23 cellular contexts compared by ENCODE assay signal in genomic region chr17:56096026-56096807, GRCh38. TPM values are rescaled to one million over a fixed set of nuclear protein-coding genes. Genes with fewer than 3 reads are reported as not detected.
"Had no signal": no experiment of that assay in that cellular context is flagged by ENCODE, and none has a peak within 500 bp of the region (broad histone marks: within the 10 kb centered on the region; RNA-seq: fewer than 3 reads in every experiment).

No MANE protein-coding gene starts in this region.

- H3K9me3 ChIP-seq: body of pancreas, gastroesophageal sphincter, heart right ventricle, sigmoid colon, spleen had no signal

- H3K36me3 Mint-ChIP-seq: naive B cell, neural progenitor cell, type B pancreatic cell had no signal

- H3K36me3 ChIP-seq: gastroesophageal sphincter, heart right ventricle, neural progenitor cell, sigmoid colon, spleen had no signal

- H3K27me3 ChIP-seq: body of pancreas, gastroesophageal sphincter, neural progenitor cell, sigmoid colon, spleen had no signal

- H3K27ac ChIP-seq: body of pancreas, coronary artery, gastroesophageal sphincter, heart right ventricle, neural progenitor cell, sigmoid colon, spleen had no signal

- H3K4me1 Mint-ChIP-seq: activated naive CD8-positive, alpha-beta T cell treated with anti-CD3 and anti-CD28 coated beads, Interleukin-2, amount 50 U/mL, for 24 hours; naive B cell; neural progenitor cell had no signal

- H3K4me2 ChIP-seq: neural progenitor cell had no signal

- H3K4me1 ChIP-seq: body of pancreas, gastroesophageal sphincter, heart right ventricle, neural progenitor cell, sigmoid colon, spleen had no signal

- H3K27ac Mint-ChIP-seq: activated naive CD8-positive, alpha-beta T cell treated with anti-CD3 and anti-CD28 coated beads, Interleukin-2, amount 50 U/mL, for 24 hours; naive B cell; neural progenitor cell; stimulated activated naive CD8-positive, alpha-beta T cell treated with anti-CD3 and anti-CD28 coated beads, Interleukin-15, Interleukin-2, amounts not matched to agents 100 ng/mL and 50 ng/mL, for 24 hours; type B pancreatic cell had no signal

- ATAC-seq: activated naive CD8-positive, alpha-beta T cell treated with anti-CD3 and anti-CD28 coated beads, Interleukin-2, amount 50 U/mL, for 24 hours; body of pancreas; gastroesophageal sphincter; heart right ventricle; left lobe of liver had no signal

- H3K4me3 Mint-ChIP-seq: activated naive CD8-positive, alpha-beta T cell treated with anti-CD3 and anti-CD28 coated beads, Interleukin-2, amount 50 U/mL, for 24 hours; naive B cell; neural progenitor cell; stimulated activated naive CD8-positive, alpha-beta T cell treated with anti-CD3 and anti-CD28 coated beads, Interleukin-15, Interleukin-2, amounts not matched to agents 100 ng/mL and 50 ng/mL, for 24 hours; type B pancreatic cell had no signal

- H3K4me3 ChIP-seq: body of pancreas, coronary artery, gastroesophageal sphincter, heart right ventricle, neural progenitor cell, sigmoid colon, spleen had no signal

- H3K9me3 Mint-ChIP-seq: activated naive CD8-positive, alpha-beta T cell treated with anti-CD3 and anti-CD28 coated beads, Interleukin-2, amount 50 U/mL, for 24 hours; neural progenitor cell; stimulated activated naive CD8-positive, alpha-beta T cell treated with anti-CD3 and anti-CD28 coated beads, Interleukin-15, Interleukin-2, amounts not matched to agents 100 ng/mL and 50 ng/mL, for 24 hours; type B pancreatic cell had no signal

- DNase-seq: activated CD4-positive, alpha-beta T cell treated with anti-CD3 and anti-CD28 coated beads for 1 hour; activated CD4-positive, alpha-beta T cell treated with anti-CD3 and anti-CD28 coated beads, Interleukin-2, amount 50 U/mL, for 4 hours; activated naive CD4-positive, alpha-beta T cell; activated naive CD8-positive, alpha-beta T cell treated with anti-CD3 and anti-CD28 coated beads, Interleukin-2, amount 50 U/mL, for 24 hours; activated T-cell treated with anti-CD3 and anti-CD28 coated beads for 4 hours; body of pancreas; central memory CD4-positive, alpha-beta T cell; heart right ventricle; midbrain; naive B cell; sigmoid colon; spleen had no signal

- H2AFZ ChIP-seq: neural progenitor cell had no signal

- FAIRE-seq: endothelial cell of umbilical vein, keratinocyte had no signal

- H3K9ac ChIP-seq: neural progenitor cell had no signal

RNA-seq across cellular contexts. Expression of gene ANKFN1, which starts 57.1 kb away (rescaled TPM):
- total RNA-seq: endothelial cell of umbilical vein; left lobe of liver; lung microvascular endothelial cell; osteocyte; T-helper 1 cell treated with Interleukin-12 subunit alpha and Interleukin-12 subunit beta and Interleukin-4 antibody, amounts not matched to agents 30 ng/mL and 1 ng/mL, for 36 hours had no signal
- polyA plus RNA-seq: spleen had no signal
